In the genomic region with DNA sequence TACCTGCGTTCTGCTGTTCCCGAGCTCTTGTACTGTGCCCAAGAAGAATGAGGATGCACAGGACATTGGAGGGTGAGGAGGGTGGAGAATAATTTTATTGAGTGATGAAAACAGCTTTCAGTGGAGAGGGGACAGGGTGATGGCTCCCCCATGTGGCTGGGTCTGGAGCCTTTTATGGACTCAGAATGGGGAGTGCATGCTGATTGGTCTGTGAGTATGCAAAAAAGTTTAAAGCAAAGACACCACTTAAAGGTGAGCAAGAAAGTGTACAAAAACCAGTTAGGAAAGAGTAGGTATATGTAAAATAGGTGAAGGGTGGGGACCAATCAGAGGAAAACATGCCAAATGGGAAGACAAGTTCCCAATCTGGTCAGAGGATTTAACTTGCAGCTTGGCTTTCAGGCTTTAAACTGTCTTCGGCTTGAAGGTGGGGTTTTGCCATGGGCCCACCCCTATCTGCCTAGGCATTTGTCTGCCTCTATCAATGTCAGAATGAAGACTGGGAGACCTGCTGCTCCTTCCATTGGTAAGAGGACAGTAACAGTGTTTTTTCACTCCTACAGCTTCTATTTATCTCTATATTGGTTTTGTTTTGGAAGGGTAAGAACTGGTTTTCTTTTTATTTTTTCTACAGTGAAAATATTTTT, we compare ENCODE assay signal across 11 cellular contexts.
DNase-seq lines count a peak whose midpoint lies in the region; ATAC-seq and TF ChIP-seq lines count a peak whose summit lies in the region.
"Had no signal": no experiment of that assay in that cellular context is flagged by ENCODE, and none has a peak within 500 bp of the region (broad histone marks: within the 10 kb centered on the region; RNA-seq: fewer than 3 reads in every experiment).

No MANE protein-coding gene starts in this region.

- no peaks in the 10 kb centered on the region for H3K9me3 Mint-ChIP-seq in MCF 10A (ENCODE audit: unreplicated experiment)

- no peak overlapping the region for H3K27ac Mint-ChIP-seq in MCF 10A (ENCODE audit: low read depth, unreplicated experiment)

- no peaks in the 10 kb centered on the region for H3K36me3 ChIP-seq in breast epithelium
- H3K36me3 ChIP-seq in RWPE2 (ENCODE audit: low read depth), result no peaks in the 10 kb centered on the region
- no peaks in the 10 kb centered on the region for H3K36me3 ChIP-seq in thoracic aorta

- no peaks in the 10 kb centered on the region for H3K27me3 Mint-ChIP-seq in MCF 10A (ENCODE audit: insufficient read depth, unreplicated experiment)

- H3K4me1 ChIP-seq in breast epithelium, result no peaks in the 10 kb centered on the region
- peaks cover 20% of the 10 kb centered on the region for H3K4me1 ChIP-seq in RWPE2 (ENCODE audit: insufficient read depth, poor library complexity, severe bottlenecking)
- H3K4me1 ChIP-seq in thoracic aorta (ENCODE audit: control insufficient read depth in 1 of 2, low read depth in 2 of 2), result peaks cover 11 to 49% of the 10 kb centered on the region in 2 donors

- H3K4me3 ChIP-seq in breast epithelium (no peak overlapping the region), RWPE2 (ENCODE audit: severe bottlenecking) (no peak overlapping the region), thoracic aorta (no peak overlapping the region)

- intact Hi-C loops in MCF 10A (cut with micrococcal nuclease) (loop anchor here (1.0 to 5.0 kb wide), 2 partner anchors 51 to 69 kb away; no protein-coding TSS in a partner anchor), breast epithelium (cut with DNase I; ENCODE audit: low total_unique reads) (no loop called here)

- peaks cover 26% of the 10 kb centered on the region for H3K4me1 Mint-ChIP-seq in MCF 10A (ENCODE audit: insufficient read depth, unreplicated experiment)

- H3K27ac ChIP-seq in breast epithelium (no peak overlapping the region), RWPE2 (ENCODE audit: poor library complexity, severe bottlenecking) (no peak overlapping the region), thoracic aorta (peak overlapping the region; percentile 23 to 36)

- no peak overlapping the region for H3K4me3 Mint-ChIP-seq in MCF 10A (ENCODE audit: unreplicated experiment)

- BruUV-seq in MCF 10A (replicated peaks; lab: Mats Ljungman, UMichigan), result no TSS peak

- no peak for TF ChIP-seq POLR2A in breast epithelium (IDR thresholded peaks at IDR 0.05)

- TF ChIP-seq CTCF in MCF 10A (IDR thresholded peaks at IDR 0.05; ENCODE audit: unreplicated experiment) (no peak), breast epithelium (IDR thresholded peaks at IDR 0.05) (no peak), RWPE2 (IDR thresholded peaks at IDR 0.05; ENCODE audit: poor library complexity, severe bottlenecking) (peak; percentile 31), thoracic aorta (IDR thresholded peaks at IDR 0.05) (no peak), omental fat pad (IDR thresholded peaks at IDR 0.05) (no peak)

- H3K9me3 ChIP-seq in breast epithelium, result no peaks in the 10 kb centered on the region
- no peaks in the 10 kb centered on the region for H3K9me3 ChIP-seq in RWPE2 (ENCODE audit: severe bottlenecking)
- no peaks in the 10 kb centered on the region for H3K9me3 ChIP-seq in thoracic aorta

- DNase-seq in MCF 10A (ENCODE audit: unreplicated experiment) (peak; percentile 54), breast epithelium (ENCODE audit: low spot score in 2 of 2) (no peak), RWPE2 (ENCODE audit: low spot score) (no peak), globus pallidus (ENCODE audit: low spot score) (peak; percentile 25), thoracic aorta (ENCODE audit: low spot score) (no peak), omental fat pad (ENCODE audit: low spot score) (no peak), hepatic stellate cell (ENCODE audit: low spot score) (no peak)
- DNase-seq: activated CD8-positive, alpha-beta memory T cell treated with anti-CD3 and anti-CD28 coated beads, Interleukin-2, amount 50 U/mL, for 48 hours; COR-L47; RPMI8226 had no signal

- CTCF ChIA-PET in MCF 10A (lab: Yijun Ruan, JAX), result interaction anchor here (0.5 to 2.1 kb wide), 12 partner anchors 15 to 1370 kb away, joined by 3 to 12 read pairs (median 3); no protein-coding TSS in a partner anchor

- no peaks in the 10 kb centered on the region for H3K27me3 ChIP-seq in breast epithelium
- no peaks in the 10 kb centered on the region for H3K27me3 ChIP-seq in RWPE2 (ENCODE audit: insufficient read depth, poor library complexity, severe bottlenecking)
- no peaks in the 10 kb centered on the region for H3K27me3 ChIP-seq in thoracic aorta (replicated peaks; ENCODE audit: insufficient read depth)

- POLR2A ChIA-PET in MCF 10A (lab: Yijun Ruan, JAX), result no interaction called here

- H3K36me3 Mint-ChIP-seq in MCF 10A (ENCODE audit: insufficient read depth, unreplicated experiment), result no peaks in the 10 kb centered on the region

- ATAC-seq in RWPE2 (ENCODE audit: low read depth) (no peak), thoracic aorta (ENCODE audit: insufficient number of reproducible peaks, low FRiP score, low read depth) (no peak), omental fat pad (ENCODE audit: low FRiP score) (no peak), HG03108 (IDR thresholded peaks at IDR 0.05; ENCODE audit: unreplicated experiment) (no peak)

Comparison
In these comparisons a context has a peak if more than half of its experiments do, and no peak if none do; other contexts are left out.
1. DNase-seq: peak in MCF 10A (single experiment) and globus pallidus (single experiment); none in breast epithelium (0 of 2), RWPE2 (single experiment), thoracic aorta (single experiment), omental fat pad (single experiment) and hepatic stellate cell (single experiment).
2. H3K27ac ChIP-seq: peak in thoracic aorta (2 of 2); none in breast epithelium (0 of 2) and RWPE2 (single experiment).